Comparison of ENCODE assay signal across 2 cellular contexts in the genomic region with DNA sequence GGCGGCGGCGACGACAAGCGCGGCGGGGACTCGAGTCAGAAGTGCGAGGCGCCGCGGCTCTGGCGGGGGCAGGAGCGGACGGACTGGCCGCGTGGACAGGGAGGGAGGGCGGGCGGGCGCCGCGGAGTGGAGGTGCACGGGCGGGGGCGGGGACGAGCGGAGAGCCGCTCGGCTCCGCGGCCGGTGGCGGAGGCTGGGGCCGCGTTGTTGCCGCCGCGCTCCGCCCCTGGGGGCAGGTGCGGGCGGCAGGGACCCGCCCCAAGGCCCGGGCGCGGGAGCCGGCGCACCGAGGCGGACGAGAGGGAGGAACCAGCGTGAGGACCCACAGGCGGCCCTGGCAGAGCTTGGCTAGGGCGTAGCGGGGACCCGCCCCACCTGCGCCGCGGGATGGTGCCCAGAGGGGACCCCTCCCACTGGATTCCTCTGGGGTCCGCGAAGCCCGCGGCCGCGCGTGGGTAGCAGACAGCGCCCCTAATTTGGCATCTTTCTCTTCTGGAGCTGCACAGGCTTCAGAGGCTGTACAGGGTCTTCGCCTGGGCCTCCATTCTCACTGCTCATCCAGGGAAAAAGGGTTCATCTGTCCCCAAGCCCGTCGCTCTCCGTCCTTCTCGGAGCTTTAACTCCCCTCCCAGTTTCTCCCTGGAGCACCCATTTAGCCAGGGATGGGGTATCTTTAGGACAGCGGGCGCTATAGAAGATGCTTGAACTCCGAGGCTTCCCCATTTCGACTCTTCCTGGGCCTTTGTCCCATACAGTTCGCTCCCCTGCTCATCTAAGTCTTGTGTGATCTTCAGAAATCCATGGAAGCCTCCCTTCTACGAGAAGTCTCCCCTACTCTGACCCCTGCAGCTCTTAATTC.
TF ChIP-seq lines count a peak whose summit lies in the region.

A gene (minus strand): TSS at position 45 of the 859 bp plus-strand sequence.

TF ChIP-seq in HCT116, 20 proteins besides CTCF, POLR2A, EP300 and RAD21:
- TF ChIP-seq SIN3A (IDR thresholded peaks at IDR 0.05; ENCODE audit: low read depth) (no peak), SRF (IDR thresholded peaks at IDR 0.05; ENCODE audit: low read depth) (no peak), ZNF274 (IDR thresholded peaks at IDR 0.05; ENCODE audit: low read depth, low read length) (no peak), YY1 (IDR thresholded peaks at IDR 0.05; ENCODE audit: extremely low read depth, insufficient replicate concordance, low read depth, low read length) (no peak), ZFX (IDR thresholded peaks at IDR 0.05) (no peak), EGR1 (IDR thresholded peaks at IDR 0.05; ENCODE audit: low read depth) (no peak)
TF ChIP-seq in HCT116: peak in this region for 0.

TF ChIP-seq in HepG2, 621 proteins besides CTCF, POLR2A, EP300 and RAD21:
- TF ChIP-seq EZH2 (conservative IDR thresholded peaks at IDR 0.05; ENCODE audit: low read depth, low read length) = peak; percentile 19; the same call in 1 of the 2 replicates
- TF ChIP-seq TMF1 (CRISPR knock-in tag; IDR thresholded peaks at IDR 0.05; ENCODE audit: low read depth) = no peak
- TF ChIP-seq, protein P1, sequence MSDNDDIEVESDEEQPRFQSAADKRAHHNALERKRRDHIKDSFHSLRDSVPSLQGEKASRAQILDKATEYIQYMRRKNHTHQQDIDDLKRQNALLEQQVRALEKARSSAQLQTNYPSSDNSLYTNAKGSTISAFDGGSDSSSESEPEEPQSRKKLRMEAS (IDR thresholded peaks at IDR 0.05) = 0 out of 2 replicates have a peak, but pooled peaks have one; percentile 15
